Comparison of ENCODE assay signal across 21 cellular contexts in genomic region chr18:74692367-74693013, GRCh38.
A peak's percentile ranks its signal among the peaks of the same experiment; 100 is the strongest.
DNase-seq lines count a peak whose midpoint lies in the region; ATAC-seq, FAIRE-seq and TF ChIP-seq lines count a peak whose summit lies in the region.
"Had no signal": no experiment of that assay in that cellular context is flagged by ENCODE, and none has a peak within 500 bp of the region (broad histone marks: within the 10 kb centered on the region; RNA-seq: fewer than 3 reads in every experiment).

No MANE protein-coding gene starts in this region.

- H3K23ac ChIP-seq in neuronal stem cell (ENCODE audit: low read depth, low read length, poor library complexity) = no peak overlapping the region

- no peak overlapping the region for H3K27ac ChIP-seq in BLaER1 treated with 17β-estradiol and CSF1 and Interleukin-3, amounts not matched to agents 10 nM and 100 nM
- H3K27ac ChIP-seq in K562 (ENCODE audit: extremely low read depth, low read depth, low read length) = no peak overlapping the region
- H3K27ac ChIP-seq in neuronal stem cell (replicated peaks; ENCODE audit: low read length) = no peak overlapping the region

- no peaks in the 10 kb centered on the region for H3K9me3 ChIP-seq in BLaER1 treated with 17β-estradiol and CSF1 and Interleukin-3, amounts not matched to agents 10 nM and 100 nM (replicated peaks in 1 of 11)
- H3K9me3 ChIP-seq in K562 (replicated peaks; ENCODE audit: control insufficient read depth, insufficient read depth, low read depth, low read length) (no peaks in the 10 kb centered on the region), neuronal stem cell (replicated peaks in 1 of 2; ENCODE audit: control insufficient read depth in 2 of 2, insufficient read depth in 1 of 2, low read depth in 1 of 2, low read length in 2 of 2) (no peaks in the 10 kb centered on the region)

- no peaks in the 10 kb centered on the region for H3K4me1 Mint-ChIP-seq in nephron progenitor cell

- H3K27ac Mint-ChIP-seq in nephron progenitor cell = no peak overlapping the region
- H3K27ac Mint-ChIP-seq: H9 had no signal

- POLR2A ChIA-PET in K562 (lab: Yijun Ruan, JAX) = interaction anchor here (1.0 to 1.5 kb wide), 2 partner anchors 8 to 11 kb away, joined by 4 to 5 read pairs; no protein-coding TSS in a partner anchor

- CTCF ChIA-PET in K562 (lab: Yijun Ruan, JAX; ENCODE audit: low intra/inter-chr PET ratio) = no interaction called here

- peaks cover 0 to 47% (median 8%) of the 10 kb centered on the region in 11 experiments; a peak in 7 of 22 replicates for H3K36me3 ChIP-seq in BLaER1 treated with 17β-estradiol and CSF1 and Interleukin-3, amounts not matched to agents 10 nM and 100 nM
- H3K36me3 ChIP-seq in K562 (ENCODE audit: control insufficient read depth, insufficient read depth, low read length) (no peaks in the 10 kb centered on the region), neuronal stem cell (replicated peaks in 1 of 2; ENCODE audit: control insufficient read depth in 2 of 2, insufficient read depth in 2 of 2, low read length in 2 of 2) (no peaks in the 10 kb centered on the region)

- no peak overlapping the region for H2AFZ ChIP-seq in K562 (ENCODE audit: low read depth, low read length)
- H2AFZ ChIP-seq in neuronal stem cell (ENCODE audit: low read length) = no peak overlapping the region

- peak overlapping the region; percentile 14 for H2AK5ac ChIP-seq in neuronal stem cell (ENCODE audit: low read depth, low read length)

- H3K9me3 Mint-ChIP-seq in nephron progenitor cell = no peaks in the 10 kb centered on the region
- H3K9me3 Mint-ChIP-seq: CD4-positive, alpha-beta memory T cell; H9 had no signal

- intact Hi-C loops in K562 (cut with micrococcal nuclease) = no loop called here

- TF ChIP-seq CTCF in K562 (IDR thresholded peaks at IDR 0.05 in 2 of 3, conservative IDR thresholded peaks at IDR 0.05 in 1 of 3; ENCODE audit: insufficient read depth in 2 of 3, low read depth in 1 of 3, low read length in 3 of 3) = no peak
- TF ChIP-seq CTCF in nephron progenitor cell (IDR thresholded peaks at IDR 0.05) = no peak

- H4K20me1 ChIP-seq in BLaER1 treated with 17β-estradiol and CSF1 and Interleukin-3, amounts not matched to agents 10 nM and 100 nM = peaks cover 0 to 18% (median 4%) of the 10 kb centered on the region in 11 experiments; a peak in 9 of 22 replicates
- no peaks in the 10 kb centered on the region for H4K20me1 ChIP-seq in K562 (replicated peaks; ENCODE audit: control insufficient read depth, insufficient read depth, low read length)

- no peak for FAIRE-seq in K562 (lab: Jason Lieb, UNC)
- FAIRE-seq: GM18507, HepG2 had no signal

- no peaks in the 10 kb centered on the region for H3K9me1 ChIP-seq in K562 (ENCODE audit: control insufficient read depth, insufficient read depth, low read length)

- H3K4me1 ChIP-seq in BLaER1 treated with 17β-estradiol and CSF1 and Interleukin-3, amounts not matched to agents 10 nM and 100 nM = peaks cover 0 to 13% (median 10%) of the 10 kb centered on the region in 10 experiments; a peak in 14 of 20 replicates
- no peaks in the 10 kb centered on the region; a peak in 1 of 5 replicates for H3K4me1 ChIP-seq in K562 (replicated peaks in 1 of 2; ENCODE audit: control insufficient read depth in 2 of 2, insufficient read depth in 2 of 2, low read length in 2 of 2)
- H3K4me1 ChIP-seq in neuronal stem cell (ENCODE audit: control insufficient read depth in 2 of 2, insufficient read depth in 1 of 2, low read depth in 1 of 2, low read length in 2 of 2) = peaks cover 0 to 1% of the 10 kb centered on the region in 2 donors

- no peak overlapping the region for H3K9ac ChIP-seq in BLaER1 treated with 17β-estradiol and CSF1 and Interleukin-3, amounts not matched to agents 10 nM and 100 nM
- no peak overlapping the region for H3K9ac ChIP-seq in K562 (ENCODE audit: insufficient read depth in 1 of 2, low read depth in 2 of 2, low read length in 2 of 2)
- H3K9ac ChIP-seq in neuronal stem cell (ENCODE audit: low read depth, low read length, poor library complexity) = no peak overlapping the region

- peak overlapping the region; percentile 56 for H3K14ac ChIP-seq in neuronal stem cell (ENCODE audit: low read length)

- H3K4me3 ChIP-seq in BLaER1 treated with 17β-estradiol and CSF1 and Interleukin-3, amounts not matched to agents 10 nM and 100 nM = no peak overlapping the region
- no peak overlapping the region for H3K4me3 ChIP-seq in Jurkat, Clone E6-1 (ENCODE audit: low read length)
- no peak overlapping the region for H3K4me3 ChIP-seq in K562
- no peak overlapping the region for H3K4me3 ChIP-seq in neuronal stem cell (ENCODE audit: low read length in 2 of 2)

- no peak overlapping the region for H2BK5ac ChIP-seq in neuronal stem cell (ENCODE audit: low read length)

- peak; percentile 11 for DNase-seq in Jurkat, Clone E6-1 (ENCODE audit: low read depth, low spot score)
- DNase-seq in K562 (ENCODE audit: extremely low read depth in 1 of 4, low spot score in 3 of 4) = peak in 2 of 4 experiments; percentile 1 to 7
- DNase-seq in neuronal stem cell (ENCODE audit: low spot score) = no peak
- DNase-seq in nephron progenitor cell = no peak
- DNase-seq in EL = no peak
- DNase-seq: CD4-positive, alpha-beta memory T cell; COR-L47; H9; KBM-7; MV-4-11; NCI-H1105 treated with DMSO at 0.1 percent for 48 hours; NCI-H146; NCI-H1930; NCI-H446 treated with DMSO at 0.1 percent for 48 hours; NCI-H526; RPMI8226; SHP77 had no signal

- no peak overlapping the region for H3K4me3 Mint-ChIP-seq in nephron progenitor cell
- H3K4me3 Mint-ChIP-seq: CD4-positive, alpha-beta memory T cell; H9 had no signal

- in situ Hi-C loops in K562 (cut with MboI) = no loop called here

- no peaks in the 10 kb centered on the region for H3K36me3 Mint-ChIP-seq in nephron progenitor cell (ENCODE audit: low read depth)

- H3K18ac ChIP-seq in neuronal stem cell (ENCODE audit: low read length) = peak overlapping the region; percentile 31

- H3K79me2 ChIP-seq in K562 (ENCODE audit: control insufficient read depth, insufficient read depth, low read length) = no peaks in the 10 kb centered on the region

- no peak overlapping the region for H4K91ac ChIP-seq in neuronal stem cell (ENCODE audit: low read depth, low read length, poor library complexity)

- no peak overlapping the region for H4K8ac ChIP-seq in neuronal stem cell (ENCODE audit: low read depth, low read length)

- H3K4me2 ChIP-seq in BLaER1 treated with 17β-estradiol and CSF1 and Interleukin-3, amounts not matched to agents 10 nM and 100 nM = peak overlapping the region in 7 of 11 experiments; percentile 6 to 58 (median 51); a peak in 14 of 22 replicates
- H3K4me2 ChIP-seq in K562 (ENCODE audit: insufficient read depth, low read length) = no peak overlapping the region; the same call in 1 of the 2 replicates
- H3K4me2 ChIP-seq in neuronal stem cell (ENCODE audit: insufficient read depth, low read length, poor library complexity, severe bottlenecking) = no peak overlapping the region

- no peaks in the 10 kb centered on the region for H3K27me3 Mint-ChIP-seq in nephron progenitor cell (ENCODE audit: low read depth, poor library complexity)
- H3K27me3 Mint-ChIP-seq: CD4-positive, alpha-beta memory T cell had no signal

- H2BK12ac ChIP-seq in neuronal stem cell (ENCODE audit: low read length) = no peak overlapping the region

- TF ChIP-seq EP300 in K562 (IDR thresholded peaks at IDR 0.05; ENCODE audit: low read length) = no peak

- no peaks in the 10 kb centered on the region for H3K27me3 ChIP-seq in BLaER1 treated with 17β-estradiol and CSF1 and Interleukin-3, amounts not matched to agents 10 nM and 100 nM
- H3K27me3 ChIP-seq in K562 (ENCODE audit: control insufficient read depth in 2 of 2, insufficient read depth in 2 of 2, low read length in 2 of 2) (no peaks in the 10 kb centered on the region), neuronal stem cell (ENCODE audit: control insufficient read depth in 3 of 3, insufficient read depth in 3 of 3, low read depth in 1 of 3, low read length in 3 of 3) (no peaks in the 10 kb centered on the region)

- ATAC-seq in K562 = no peak; the same call in 2 of the 3 replicates
- ATAC-seq in HG03442 (IDR thresholded peaks at IDR 0.05; ENCODE audit: unreplicated experiment) = no peak
- ATAC-seq: HepG2 had no signal

- H2BK120ac ChIP-seq in neuronal stem cell (ENCODE audit: low read depth, low read length) = no peak overlapping the region

- no peak for TF ChIP-seq POLR2A in K562 (conservative IDR thresholded peaks at IDR 0.05)

- no peaks in the 10 kb centered on the region for H3K79me1 ChIP-seq in neuronal stem cell (ENCODE audit: low read depth, low read length)

- no peak overlapping the region for H3K4ac ChIP-seq in neuronal stem cell (ENCODE audit: low read length)

- no TSS peak for BruUV-seq in K562 (replicated peaks; lab: Mats Ljungman, UMichigan)

- H2BK15ac ChIP-seq in neuronal stem cell (ENCODE audit: low read length) = no peak overlapping the region

- no peak for TF ChIP-seq RAD21 in K562 (CRISPR knock-in tag; conservative IDR thresholded peaks at IDR 0.05 in 1 of 2, IDR thresholded peaks at IDR 0.05 in 1 of 2)

- 48% methylated on average over 7 of the region's 9 CpGs for WGBS in K562 (ENCODE audit: insufficient coverage, low coverage, missing lambda C conversion rate)
- no CpG with 5 or more reads among the region's 9 CpGs for WGBS in neuronal stem cell (ENCODE audit: extremely low coverage in 2 of 2, insufficient read length in 2 of 2, insufficient replicate concordance in 1 of 2), 2 donors

TF ChIP-seq in K562, 482 proteins besides CTCF, POLR2A, EP300 and RAD21 (continues in another document):
- no peak for TF ChIP-seq ESRRA (IDR thresholded peaks at IDR 0.05; ENCODE audit: borderline replicate concordance, low read depth)

Comparison
In these comparisons a context has a peak if more than half of its experiments do, and no peak if none do; other contexts are left out.
1. H3K4me2 ChIP-seq: peak in BLaER1 treated with 17β-estradiol and CSF1 and Interleukin-3, amounts not matched to agents 10 nM and 100 nM (7 of 11); none in K562 (single experiment) and neuronal stem cell (single experiment).